In genomic region chr17:74190154-74190553, GRCh38 we compare ENCODE assay signal across 8 cellular contexts. TPM values are rescaled to one million over a fixed set of nuclear protein-coding genes. Genes with fewer than 3 reads are reported as not detected.
A peak's percentile ranks its signal among the peaks of the same experiment; 100 is the strongest.
DNase-seq lines count a peak whose midpoint lies in the region; ATAC-seq and TF ChIP-seq lines count a peak whose summit lies in the region.

No MANE protein-coding gene starts in this region.

- no peak overlapping the region for H3K4me3 Mint-ChIP-seq in naive thymus-derived CD8-positive, alpha-beta T cell

- no peak overlapping the region for H2AFZ ChIP-seq in mammary epithelial cell (ENCODE audit: low read depth, low read length)

- H3K9me3 ChIP-seq in mammary epithelial cell (replicated peaks; ENCODE audit: insufficient read depth, low read length) = no peaks in the 10 kb centered on the region

- in situ Hi-C loops in mammary epithelial cell (cut with MboI; ENCODE audit: low sequenced_read_pairs in 2 of 2) = loop anchor here in 1 of 2 donors (25.0 kb wide), 1 partner anchor 753 kb away; no protein-coding TSS in a partner anchor

- no peak overlapping the region for H3K27ac ChIP-seq in mammary epithelial cell (ENCODE audit: insufficient read depth, low read depth, low read length)

- no peak overlapping the region for H3K4me3 ChIP-seq in mammary epithelial cell (replicated peaks in 1 of 3; ENCODE audit: insufficient read depth in 1 of 3, low read depth in 2 of 3, low read length in 3 of 3)

- intact Hi-C loops in mammary epithelial cell (cut with micrococcal nuclease) = no loop called here

- no peaks in the 10 kb centered on the region for H4K20me1 ChIP-seq in mammary epithelial cell (ENCODE audit: insufficient read depth, low read length)

- H3K4me1 Mint-ChIP-seq in naive thymus-derived CD8-positive, alpha-beta T cell = peaks cover 0 to 9% (median 9%) of the 10 kb centered on the region in 4 donors

- ATAC-seq in GM21786 (IDR thresholded peaks at IDR 0.05; ENCODE audit: unreplicated experiment) (peak; percentile 78), HG03354 (IDR thresholded peaks at IDR 0.05; ENCODE audit: poor library complexity, severe bottlenecking, unreplicated experiment) (no peak)
- ATAC-seq in naive thymus-derived CD8-positive, alpha-beta T cell = peak; percentile 65

- H3K4me2 ChIP-seq in mammary epithelial cell (ENCODE audit: insufficient read depth, low read depth, low read length) = no peak overlapping the region

- H3K36me3 ChIP-seq in mammary epithelial cell (ENCODE audit: insufficient read depth, low read length) = no peaks in the 10 kb centered on the region

- dilution Hi-C loops in mammary epithelial cell (cut with HindIII; ENCODE audit: low sequenced_read_pairs) = no loop called here

- WGBS in mammary epithelial cell (ENCODE audit: low coverage, missing lambda C conversion rate) = 26% methylated on average over 2 of the region's 2 CpGs

- no peaks in the 10 kb centered on the region for H3K36me3 Mint-ChIP-seq in naive thymus-derived CD8-positive, alpha-beta T cell

- H3K27me3 ChIP-seq in mammary epithelial cell (ENCODE audit: insufficient read depth, low read length) = peaks cover 2% of the 10 kb centered on the region

- H3K9ac ChIP-seq in mammary epithelial cell (ENCODE audit: insufficient read depth, low read length) = no peak overlapping the region

- no peaks in the 10 kb centered on the region for H3K79me2 ChIP-seq in mammary epithelial cell (ENCODE audit: insufficient read depth, low read length)

- CTCF ChIA-PET in mammary epithelial cell (lab: Charles Lee; ENCODE audit: low non-redundant PET) = no interaction called here

- no peak for TF ChIP-seq CTCF in mammary epithelial cell (conservative IDR thresholded peaks at IDR 0.05 in 1 of 2, IDR thresholded peaks at IDR 0.05 in 1 of 2; ENCODE audit: extremely low read depth in 1 of 2, insufficient read depth in 1 of 2, low read depth in 1 of 2, low read length in 2 of 2)

- DNase-seq in DMS153 treated with DMSO at 0.1 percent for 48 hours (lab: John Stamatoyannopoulos, UW; ENCODE audit: unreplicated experiment) (peak; percentile 62), NCI-H446 treated with DMSO at 0.1 percent for 48 hours (lab: John Stamatoyannopoulos, UW) (peak; percentile 49), mammary epithelial cell (peak; percentile 43), occipital lobe (lab: John Stamatoyannopoulos, UW) (no peak), GOT3 (lab: John Stamatoyannopoulos, UW) (no peak)
- DNase-seq in naive thymus-derived CD8-positive, alpha-beta T cell = peak in 2 of 10 donors; percentile 16 to 22

- H3K4me1 ChIP-seq in mammary epithelial cell (ENCODE audit: insufficient read depth, low read length) = no peaks in the 10 kb centered on the region

- POLR2A ChIA-PET in naive thymus-derived CD8-positive, alpha-beta T cell (lab: Charles Lee) = no interaction called here

- peaks cover 0 to 4% (median 0%) of the 10 kb centered on the region in 9 donors for H3K9me3 Mint-ChIP-seq in naive thymus-derived CD8-positive, alpha-beta T cell

- H3K27me3 Mint-ChIP-seq in naive thymus-derived CD8-positive, alpha-beta T cell = peaks cover 4 to 37% (median 25%) of the 10 kb centered on the region in 5 donors

- H3K27ac Mint-ChIP-seq in naive thymus-derived CD8-positive, alpha-beta T cell = no peak overlapping the region

- no TSS peak for BruUV-seq in mammary epithelial cell (replicated peaks; lab: Mats Ljungman, UMichigan)

RNA-seq across cellular contexts. Expression of gene RPL38, which starts 13.3 kb away (rescaled TPM):
- total RNA-seq in mammary epithelial cell = 100 to 1,000 TPM; 487 to 802 TPM
- 972 TPM for polyA plus RNA-seq in mammary epithelial cell
- polyA minus RNA-seq in mammary epithelial cell = 599 TPM
- 1,000 to 10,000 TPM; 2,061 to 2,154 TPM for total RNA-seq in naive thymus-derived CD8-positive, alpha-beta T cell
- 1,000 to 10,000 TPM; 2,282 to 2,688 (median 2,624) TPM for polyA plus RNA-seq in naive thymus-derived CD8-positive, alpha-beta T cell
- total RNA-seq in occipital lobe = 4,341 TPM

RNA-seq across cellular contexts. Expression of gene TTYH2, which starts 23.2 kb away (rescaled TPM):
- under 1 TPM; 0.49 to 0.67 TPM for total RNA-seq in mammary epithelial cell
- 0.23 TPM for polyA plus RNA-seq in mammary epithelial cell
- 2.1 TPM for polyA minus RNA-seq in mammary epithelial cell
- 1 to 10 TPM; 7.5 to 9.6 TPM for total RNA-seq in naive thymus-derived CD8-positive, alpha-beta T cell
- 1 to 10 TPM in 2 of 3 donors, under 1 TPM in 1; 0.57 to 2.2 (median 1.8) TPM for polyA plus RNA-seq in naive thymus-derived CD8-positive, alpha-beta T cell
- total RNA-seq in occipital lobe = 8.3 TPM

Comparison
In these comparisons a context has a peak if more than half of its experiments do, and no peak if none do; other contexts are left out.
1. DNase-seq: peak in DMS153 treated with DMSO at 0.1 percent for 48 hours (single experiment), NCI-H446 treated with DMSO at 0.1 percent for 48 hours (single experiment) and mammary epithelial cell (single experiment); none in occipital lobe (single experiment) and GOT3 (single experiment).